In genomic region chr6:108497883-108498282, GRCh38 we compare ENCODE assay signal across 9 cellular contexts.
DNase-seq lines count a peak whose midpoint lies in the region; ATAC-seq and TF ChIP-seq lines count a peak whose summit lies in the region.
"Had no signal": no experiment of that assay in that cellular context is flagged by ENCODE, and none has a peak within 500 bp of the region (broad histone marks: within the 10 kb centered on the region; RNA-seq: fewer than 3 reads in every experiment).

No MANE protein-coding gene starts in this region.

- H3K4me3 Mint-ChIP-seq in activated CD4-positive, alpha-beta T cell treated with anti-CD3 and anti-CD28 coated beads for 36 hours: no peak overlapping the region
- H3K4me3 Mint-ChIP-seq: activated naive CD4-positive, alpha-beta T cell treated with anti-CD3 and anti-CD28 coated beads, Interleukin-2, amount 50 U/mL, for 24 hours had no signal

- H3K36me3 Mint-ChIP-seq in activated CD4-positive, alpha-beta T cell treated with anti-CD3 and anti-CD28 coated beads for 36 hours (ENCODE audit: low read depth): peaks cover 10% of the 10 kb centered on the region

- no peak overlapping the region for H3K27ac Mint-ChIP-seq in activated CD4-positive, alpha-beta T cell treated with anti-CD3 and anti-CD28 coated beads for 36 hours
- H3K27ac Mint-ChIP-seq: activated naive CD4-positive, alpha-beta T cell treated with anti-CD3 and anti-CD28 coated beads, Interleukin-2, amount 50 U/mL, for 24 hours had no signal

- CTCF ChIA-PET in activated CD4-positive, alpha-beta T cell treated with anti-CD3 and anti-CD28 coated beads for 36 hours (lab: Charles Lee): interaction anchor here (0.8 to 1.1 kb wide), 3 partner anchors 21 to 385 kb away, joined by 3 read pairs; no protein-coding TSS in a partner anchor

- ATAC-seq in activated CD4-positive, alpha-beta T cell treated with anti-CD3 and anti-CD28 coated beads for 36 hours: peak; percentile 70
- ATAC-seq in HG03108 (IDR thresholded peaks at IDR 0.05; ENCODE audit: unreplicated experiment): no peak
- no peak for ATAC-seq in GM19035 (IDR thresholded peaks at IDR 0.05; ENCODE audit: unreplicated experiment)
- no peak for ATAC-seq in GM18520 (IDR thresholded peaks at IDR 0.05; ENCODE audit: unreplicated experiment)

- TF ChIP-seq CTCF in WI38 (IDR thresholded peaks at IDR 0.05; ENCODE audit: low read depth, low read length) (peak; percentile 57), kidney epithelial cell (IDR thresholded peaks at IDR 0.05; ENCODE audit: insufficient read depth, low read length, poor library complexity, severe bottlenecking) (peak; percentile 53)

- intact Hi-C loops in activated CD4-positive, alpha-beta T cell treated with anti-CD3 and anti-CD28 coated beads for 36 hours (cut with DNase I, micrococcal nuclease): no loop called here

- H3K4me3 ChIP-seq in WI38 (ENCODE audit: low read depth, low read length) (no peak overlapping the region), kidney epithelial cell (ENCODE audit: low read depth, low read length) (no peak overlapping the region)

- no peaks in the 10 kb centered on the region for H3K36me3 ChIP-seq in kidney epithelial cell (ENCODE audit: control insufficient read depth, insufficient read depth, low read length)

- POLR2A ChIA-PET in activated CD4-positive, alpha-beta T cell treated with anti-CD3 and anti-CD28 coated beads for 36 hours (lab: Charles Lee): no interaction called here

- H3K9me3 Mint-ChIP-seq in activated CD4-positive, alpha-beta T cell treated with anti-CD3 and anti-CD28 coated beads for 36 hours (ENCODE audit: low read depth): no peaks in the 10 kb centered on the region
- H3K9me3 Mint-ChIP-seq: activated naive CD4-positive, alpha-beta T cell treated with anti-CD3 and anti-CD28 coated beads, Interleukin-2, amount 50 U/mL, for 24 hours had no signal

- H3K4me1 Mint-ChIP-seq in activated CD4-positive, alpha-beta T cell treated with anti-CD3 and anti-CD28 coated beads for 36 hours: no peaks in the 10 kb centered on the region
- H3K4me1 Mint-ChIP-seq: activated naive CD4-positive, alpha-beta T cell treated with anti-CD3 and anti-CD28 coated beads, Interleukin-2, amount 50 U/mL, for 24 hours had no signal

- H3K27me3 ChIP-seq in kidney epithelial cell (ENCODE audit: control insufficient read depth, insufficient read depth, low read length): no peaks in the 10 kb centered on the region

- DNase-seq in activated CD4-positive, alpha-beta T cell treated with anti-CD3 and anti-CD28 coated beads for 36 hours: peak; percentile 41
- DNase-seq in activated CD4-positive, alpha-beta T cell treated with anti-CD3 and anti-CD28 coated beads, Interleukin-2, amount 50 U/mL, for 1 hour: no peak
- DNase-seq in HuH-7.5 (ENCODE audit: low spot score): peak; percentile 38
- no peak for DNase-seq in kidney epithelial cell (ENCODE audit: low read depth)

- no peaks in the 10 kb centered on the region for H3K27me3 Mint-ChIP-seq in activated CD4-positive, alpha-beta T cell treated with anti-CD3 and anti-CD28 coated beads for 36 hours
- H3K27me3 Mint-ChIP-seq: activated naive CD4-positive, alpha-beta T cell treated with anti-CD3 and anti-CD28 coated beads, Interleukin-2, amount 50 U/mL, for 24 hours had no signal

Comparison
In these comparisons a context has a peak if more than half of its experiments do, and no peak if none do; other contexts are left out.
1. DNase-seq: peak in activated CD4-positive, alpha-beta T cell treated with anti-CD3 and anti-CD28 coated beads for 36 hours (single experiment) and HuH-7.5 (single experiment); none in activated CD4-positive, alpha-beta T cell treated with anti-CD3 and anti-CD28 coated beads, Interleukin-2, amount 50 U/mL, for 1 hour (single experiment) and kidney epithelial cell (single experiment).